In the genomic region with DNA sequence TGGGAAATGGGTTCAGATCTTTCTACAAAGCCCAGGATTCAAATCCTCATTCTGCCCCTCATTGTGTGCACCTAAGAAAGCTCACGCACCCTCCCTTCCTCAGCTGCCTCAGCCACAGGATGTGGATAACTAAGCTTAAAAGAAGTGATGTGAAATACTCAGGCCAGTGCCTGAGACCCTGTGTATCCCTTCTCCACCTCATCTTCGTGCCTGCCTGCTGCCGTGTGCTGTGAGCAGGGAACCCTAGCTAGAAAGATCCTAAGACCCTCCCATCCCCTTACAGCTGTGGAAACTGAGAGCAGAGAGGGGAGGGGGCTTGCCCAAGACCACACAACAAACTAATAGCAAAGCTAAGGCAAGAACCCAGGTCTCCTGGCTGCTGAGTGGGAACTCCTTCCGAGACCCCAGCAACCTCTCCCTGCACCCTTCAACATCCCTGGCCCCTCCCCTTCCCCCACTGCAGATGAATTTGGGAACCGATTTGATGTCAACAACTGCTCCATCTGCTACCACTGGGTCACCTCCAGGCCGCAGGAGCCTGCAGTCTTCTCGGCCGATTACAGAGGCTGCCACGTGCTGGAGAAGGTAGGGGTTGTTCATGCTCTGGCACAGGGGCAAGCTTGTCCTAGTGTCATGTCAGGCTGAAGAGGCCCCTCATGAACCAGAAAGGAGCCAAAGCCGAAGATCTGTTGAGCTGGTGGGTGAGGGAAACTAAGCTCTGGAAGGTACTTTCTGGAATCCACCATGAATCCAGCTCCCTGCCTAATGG, we compare ENCODE assay signal across 18 cellular contexts. TPM values are rescaled to one million over a fixed set of nuclear protein-coding genes. Genes with fewer than 3 reads are reported as not detected.
"Had no signal": no experiment of that assay in that cellular context is flagged by ENCODE, and none has a peak within 500 bp of the region (broad histone marks: within the 10 kb centered on the region; RNA-seq: fewer than 3 reads in every experiment).

No MANE protein-coding gene starts in this region.

- H3K27ac ChIP-seq: epithelial cell of prostate, heart left ventricle, tibial artery, uterus had no signal

- H3K27ac Mint-ChIP-seq: activated naive CD8-positive, alpha-beta T cell treated with anti-CD3 and anti-CD28 coated beads, Interleukin-2, amount 50 U/mL, for 24 hours; activated T-helper 1 cell treated with anti-CD3 and anti-CD28 coated beads, Interleukin-12 subunit alpha, Interleukin-12 subunit beta, Interleukin-2, Interleukin-4 antibody, amounts not matched to agents 30 ng/mL and 10 ng/mL and 1 ng/mL, durations not matched to agents 14 hours and 24 hours and 36 hours; immature natural killer cell; nephron progenitor cell had no signal

- H3K36me3 ChIP-seq: heart left ventricle, tibial artery, uterus had no signal

- H3K27me3 ChIP-seq: heart left ventricle, uterus had no signal

- H3K27me3 Mint-ChIP-seq: activated naive CD8-positive, alpha-beta T cell treated with anti-CD3 and anti-CD28 coated beads, Interleukin-2, amount 50 U/mL, for 24 hours had no signal

- H3K9me3 Mint-ChIP-seq: activated naive CD8-positive, alpha-beta T cell treated with anti-CD3 and anti-CD28 coated beads, Interleukin-2, amount 50 U/mL, for 24 hours; activated T-helper 1 cell treated with anti-CD3 and anti-CD28 coated beads, Interleukin-12 subunit alpha, Interleukin-12 subunit beta, Interleukin-2, Interleukin-4 antibody, amounts not matched to agents 30 ng/mL and 10 ng/mL and 1 ng/mL, durations not matched to agents 14 hours and 24 hours and 36 hours; immature natural killer cell; nephron progenitor cell had no signal

- H3K4me3 ChIP-seq: heart left ventricle, tibial artery, uterus had no signal

- H3K4me1 ChIP-seq: tibial artery, uterus had no signal

- DNase-seq: activated naive CD4-positive, alpha-beta T cell; activated naive CD8-positive, alpha-beta T cell treated with anti-CD3 and anti-CD28 coated beads, Interleukin-2, amount 50 U/mL, for 24 hours; aorta; dermis blood vessel endothelial cell; immature natural killer cell; nephron progenitor cell; stimulated activated CD4-positive, alpha-beta T cell treated with anti-CD3 and anti-CD28 coated beads, Interleukin-12 subunit alpha, Interleukin-12 subunit beta, amount 100 ng/mL, for 4 hours; stimulated activated CD4-positive, alpha-beta T cell treated with anti-CD3 and anti-CD28 coated beads, Interleukin-2, amount 100 ng/mL, for 24 hours; uterus had no signal

- ATAC-seq: activated CD4-positive, CD25-positive, alpha-beta regulatory T cell treated with anti-CD3 and anti-CD28 coated beads, Interleukin-2, amount 50 U/mL, for 24 hours; activated naive CD8-positive, alpha-beta T cell treated with anti-CD3 and anti-CD28 coated beads, Interleukin-2, amount 50 U/mL, for 24 hours; heart left ventricle had no signal

- H3K9me3 ChIP-seq: heart left ventricle, tibial artery, uterus had no signal

- H3K36me3 Mint-ChIP-seq: immature natural killer cell had no signal

- H3K4me3 Mint-ChIP-seq: activated naive CD8-positive, alpha-beta T cell treated with anti-CD3 and anti-CD28 coated beads, Interleukin-2, amount 50 U/mL, for 24 hours; activated T-helper 1 cell treated with anti-CD3 and anti-CD28 coated beads, Interleukin-12 subunit alpha, Interleukin-12 subunit beta, Interleukin-2, Interleukin-4 antibody, amounts not matched to agents 30 ng/mL and 10 ng/mL and 1 ng/mL, durations not matched to agents 14 hours and 24 hours and 36 hours; immature natural killer cell; nephron progenitor cell had no signal

RNA-seq across cellular contexts. Expression of a gene that starts 1.5 kb away (rescaled TPM):
- total RNA-seq: activated T-helper 1 cell treated with anti-CD3 and anti-CD28 coated beads, Interleukin-12 subunit alpha, Interleukin-12 subunit beta, Interleukin-2, Interleukin-4 antibody, amounts not matched to agents 30 ng/mL and 10 ng/mL and 1 ng/mL, durations not matched to agents 14 hours and 24 hours and 36 hours; aorta; cerebellum; dermis blood vessel endothelial cell; frontal cortex; pulmonary artery endothelial cell; uterus had no signal

RNA-seq across cellular contexts. Expression of a gene that starts 13.1 kb away (rescaled TPM):
- total RNA-seq: dermis blood vessel endothelial cell, osteoblast had no signal
